Comparison of ENCODE assay signal across 22 cellular contexts in genomic region chr12:3931721-3932120, GRCh38. TPM values are rescaled to one million over a fixed set of nuclear protein-coding genes. Genes with fewer than 3 reads are reported as not detected.
DNase-seq lines count a peak whose midpoint lies in the region; TF ChIP-seq lines count a peak whose summit lies in the region.
"Had no signal": no experiment of that assay in that cellular context is flagged by ENCODE, and none has a peak within 500 bp of the region (broad histone marks: within the 10 kb centered on the region; RNA-seq: fewer than 3 reads in every experiment).

No MANE protein-coding gene starts in this region.

- H3K4me1 Mint-ChIP-seq in T-helper 2 cell treated with Interferon-gamma antibody and Interleukin-4, amounts not matched to agents 5 μg/mL and 100 μg/mL, for 36 hours (ENCODE audit: low read depth), result peaks cover 49% of the 10 kb centered on the region
- peaks cover 59% of the 10 kb centered on the region for H3K4me1 Mint-ChIP-seq in nephron
- H3K4me1 Mint-ChIP-seq in Caco-2 (ENCODE audit: low read depth, unreplicated experiment), result no peaks in the 10 kb centered on the region
- H3K4me1 Mint-ChIP-seq in activated naive CD4-positive, alpha-beta T cell treated with anti-CD3 and anti-CD28 coated beads, Interleukin-2, amount 10 ng/mL, durations not matched to agents 7 days and 5 days, result peaks cover 67% of the 10 kb centered on the region

- H3K27ac Mint-ChIP-seq in T-helper 2 cell treated with Interferon-gamma antibody and Interleukin-4, amounts not matched to agents 5 μg/mL and 100 μg/mL, for 36 hours, result no peak overlapping the region
- peak overlapping the region; percentile 12 to 96 (median 94) for H3K27ac Mint-ChIP-seq in nephron
- no peak overlapping the region for H3K27ac Mint-ChIP-seq in Caco-2 (ENCODE audit: unreplicated experiment)
- H3K27ac Mint-ChIP-seq in activated naive CD4-positive, alpha-beta T cell treated with anti-CD3 and anti-CD28 coated beads, Interleukin-2, amount 10 ng/mL, durations not matched to agents 7 days and 5 days, result no peak overlapping the region

- no peaks in the 10 kb centered on the region for H3K9me3 ChIP-seq in Caco-2
- H3K9me3 ChIP-seq: HAP-1 had no signal

- BruUV-seq in Caco-2 (replicated peaks; lab: Mats Ljungman, UMichigan), result no TSS peak

- CTCF ChIA-PET in Caco-2 (lab: Charles Lee), result no interaction called here
- CTCF ChIA-PET in activated naive CD4-positive, alpha-beta T cell treated with anti-CD3 and anti-CD28 coated beads, Interleukin-2, amount 10 ng/mL, durations not matched to agents 7 days and 5 days (lab: Charles Lee), result interaction anchor here (0.9 to 1.5 kb wide), 2 partner anchors 45 to 47 kb away, joined by 3 read pairs; no protein-coding TSS in a partner anchor

- 0 out of 2 replicates have a peak, but pooled peaks cover 3% of the 10 kb centered on the region for H3K4me1 ChIP-seq in Caco-2
- H3K4me1 ChIP-seq: HAP-1 had no signal

- POLR2A ChIA-PET in Caco-2 (lab: Charles Lee), result interaction anchor here (0.5 kb wide), 1 partner anchor 52 kb away, joined by 6 read pairs; no protein-coding TSS in a partner anchor

- H3K4me3 ChIP-seq in Caco-2 (ENCODE audit: low read depth, low read length), result no peak overlapping the region
- H3K4me3 ChIP-seq: GM23248, HAP-1 had no signal

- peak overlapping the region; percentile 20 for H3K4me3 Mint-ChIP-seq in T-helper 2 cell treated with Interferon-gamma antibody and Interleukin-4, amounts not matched to agents 5 μg/mL and 100 μg/mL, for 36 hours
- peak overlapping the region in 1 of 3 experiments; percentile 3 for H3K4me3 Mint-ChIP-seq in nephron
- no peak overlapping the region for H3K4me3 Mint-ChIP-seq in Caco-2 (ENCODE audit: unreplicated experiment)
- no peak overlapping the region for H3K4me3 Mint-ChIP-seq in activated naive CD4-positive, alpha-beta T cell treated with anti-CD3 and anti-CD28 coated beads, Interleukin-2, amount 10 ng/mL, durations not matched to agents 7 days and 5 days
- H3K4me3 Mint-ChIP-seq: CD14-positive monocyte had no signal

- peaks cover 10% of the 10 kb centered on the region for H3K27me3 Mint-ChIP-seq in T-helper 2 cell treated with Interferon-gamma antibody and Interleukin-4, amounts not matched to agents 5 μg/mL and 100 μg/mL, for 36 hours (ENCODE audit: low read depth)
- H3K27me3 Mint-ChIP-seq in nephron (ENCODE audit: low read depth) (peaks cover 9% of the 10 kb centered on the region), Caco-2 (ENCODE audit: insufficient read depth, unreplicated experiment) (peaks cover 5% of the 10 kb centered on the region)
- H3K27me3 Mint-ChIP-seq in activated naive CD4-positive, alpha-beta T cell treated with anti-CD3 and anti-CD28 coated beads, Interleukin-2, amount 10 ng/mL, durations not matched to agents 7 days and 5 days, result peaks cover 32% of the 10 kb centered on the region

- peaks cover 3% of the 10 kb centered on the region for H3K36me3 Mint-ChIP-seq in T-helper 2 cell treated with Interferon-gamma antibody and Interleukin-4, amounts not matched to agents 5 μg/mL and 100 μg/mL, for 36 hours (ENCODE audit: low read depth)
- no peaks in the 10 kb centered on the region for H3K36me3 Mint-ChIP-seq in nephron (ENCODE audit: low read depth)
- H3K36me3 Mint-ChIP-seq in Caco-2 (ENCODE audit: insufficient read depth, unreplicated experiment), result no peaks in the 10 kb centered on the region
- H3K36me3 Mint-ChIP-seq in activated naive CD4-positive, alpha-beta T cell treated with anti-CD3 and anti-CD28 coated beads, Interleukin-2, amount 10 ng/mL, durations not matched to agents 7 days and 5 days, result no peaks in the 10 kb centered on the region
- H3K36me3 Mint-ChIP-seq: CD14-positive monocyte had no signal

- H3K27me3 ChIP-seq in Caco-2 (replicated peaks; ENCODE audit: control insufficient read depth, insufficient read depth, low read length), result no peaks in the 10 kb centered on the region

- intact Hi-C loops in Caco-2 (cut with micrococcal nuclease; ENCODE audit: unreplicated experiment), result no loop called here

- TF ChIP-seq CTCF in nephron (IDR thresholded peaks at IDR 0.05; ENCODE audit: unreplicated experiment in 3 of 3) (no peak), Caco-2 (IDR thresholded peaks at IDR 0.05; ENCODE audit: insufficient read depth in 1 of 2, low read depth in 1 of 2, low read length in 1 of 2, severe bottlenecking in 1 of 2, unreplicated experiment in 1 of 2) (no peak), GM10266 (IDR thresholded peaks at IDR 0.05; ENCODE audit: control insufficient read depth, insufficient read depth, low read depth, missing control alignments) (no peak)

- H3K36me3 ChIP-seq in Caco-2 (ENCODE audit: control insufficient read depth, insufficient read depth, low read length), result no peaks in the 10 kb centered on the region
- H3K36me3 ChIP-seq: HAP-1 had no signal

- no peak for DNase-seq in T-helper 2 cell treated with Interferon-gamma antibody and Interleukin-4, amounts not matched to agents 5 μg/mL and 100 μg/mL, for 36 hours (ENCODE audit: low spot score)
- DNase-seq in T-helper 2 cell (no peak), astrocyte of the hippocampus (ENCODE audit: low read depth, low spot score) (peak; percentile 75), ureter (ENCODE audit: low spot score) (peak; percentile 44), Caco-2 (no peak), GM10266 (ENCODE audit: extremely low spot score) (no peak)
- no peak for DNase-seq in activated naive CD4-positive, alpha-beta T cell treated with anti-CD3 and anti-CD28 coated beads, Interleukin-2, amount 10 ng/mL, durations not matched to agents 7 days and 5 days
- DNase-seq: 8988T, COR-L47, GM23248, KG1, MV-4-11, NCI-H1694 treated with DMSO at 0.1 percent for 48 hours, NCI-H2107, NCI-H2227 treated with DMSO at 0.1 percent for 48 hours, NCI-H524, NCI-H82, PC-3, RPMI8226 had no signal

- H3K9me3 Mint-ChIP-seq in T-helper 2 cell treated with Interferon-gamma antibody and Interleukin-4, amounts not matched to agents 5 μg/mL and 100 μg/mL, for 36 hours, result peaks cover 4% of the 10 kb centered on the region
- H3K9me3 Mint-ChIP-seq in nephron (no peaks in the 10 kb centered on the region), Caco-2 (ENCODE audit: unreplicated experiment) (no peaks in the 10 kb centered on the region)
- H3K9me3 Mint-ChIP-seq in activated naive CD4-positive, alpha-beta T cell treated with anti-CD3 and anti-CD28 coated beads, Interleukin-2, amount 10 ng/mL, durations not matched to agents 7 days and 5 days, result no peaks in the 10 kb centered on the region

RNA-seq across cellular contexts. Expression of gene PARP11, which starts 58.5 kb away (rescaled TPM):
- total RNA-seq in ureter, result 20.7 TPM
- 18.1 and 19.0 TPM in 2 replicates for total RNA-seq in Caco-2 (2022)

Comparison
In these comparisons a context has a peak if more than half of its experiments do, and no peak if none do; other contexts are left out.
1. DNase-seq: peak in astrocyte of the hippocampus (single experiment) and ureter (single experiment); none in T-helper 2 cell treated with Interferon-gamma antibody and Interleukin-4, amounts not matched to agents 5 μg/mL and 100 μg/mL, for 36 hours (single experiment), T-helper 2 cell (0 of 5), Caco-2 (0 of 2), activated naive CD4-positive, alpha-beta T cell treated with anti-CD3 and anti-CD28 coated beads, Interleukin-2, amount 10 ng/mL, durations not matched to agents 7 days and 5 days (single experiment) and GM10266 (single experiment).
2. H3K27ac Mint-ChIP-seq: peak in nephron (3 of 3); none in T-helper 2 cell treated with Interferon-gamma antibody and Interleukin-4, amounts not matched to agents 5 μg/mL and 100 μg/mL, for 36 hours (single experiment), Caco-2 (single experiment) and activated naive CD4-positive, alpha-beta T cell treated with anti-CD3 and anti-CD28 coated beads, Interleukin-2, amount 10 ng/mL, durations not matched to agents 7 days and 5 days (single experiment).